ENCODE assay signal across 33 cellular contexts in the genomic region with DNA sequence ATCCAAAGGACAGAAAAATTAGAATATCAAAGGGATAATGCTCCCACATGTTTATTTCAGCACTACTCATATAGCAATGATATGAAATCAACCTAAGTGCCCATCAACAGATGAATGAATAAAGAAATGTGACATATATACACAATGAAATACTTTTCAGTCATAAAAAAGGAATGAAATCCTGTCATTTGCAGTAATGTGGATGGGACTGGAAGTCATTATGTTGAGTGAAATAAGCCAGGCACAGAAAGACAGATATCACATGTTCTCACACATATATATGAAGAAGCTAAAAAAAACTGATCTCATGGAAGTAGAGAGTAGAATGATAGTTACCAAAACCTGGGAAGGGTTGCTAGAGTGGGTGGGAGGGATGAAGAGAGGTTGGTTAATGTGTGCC.
DNase-seq lines count a peak whose midpoint lies in the region; ATAC-seq and TF ChIP-seq lines count a peak whose summit lies in the region.
"Had no signal": no experiment of that assay in that cellular context is flagged by ENCODE, and none has a peak within 500 bp of the region (broad histone marks: within the 10 kb centered on the region; RNA-seq: fewer than 3 reads in every experiment).

No MANE protein-coding gene starts in this region.

- H2AFZ ChIP-seq in SK-N-SH (ENCODE audit: low read depth), result no peak overlapping the region
- H2AFZ ChIP-seq in neural cell (ENCODE audit: low read depth, low read length), result no peak overlapping the region
- no peak overlapping the region for H2AFZ ChIP-seq in MM.1S (ENCODE audit: low read length)

- H3K4me2 ChIP-seq in SK-N-SH, result no peak overlapping the region
- H3K4me2 ChIP-seq in neural cell (ENCODE audit: low read length), result no peak overlapping the region
- H3K4me2 ChIP-seq in MM.1S (ENCODE audit: low read depth, low read length), result no peak overlapping the region
- H3K4me2 ChIP-seq: A549 had no signal

- H3K9me3 Mint-ChIP-seq in glutamatergic neuron (ENCODE audit: unreplicated experiment), result no peaks in the 10 kb centered on the region

- H3K27me3 Mint-ChIP-seq in glutamatergic neuron (ENCODE audit: unreplicated experiment), result no peaks in the 10 kb centered on the region
- H3K27me3 Mint-ChIP-seq: B cell; CD4-positive, alpha-beta memory T cell; CD4-positive, alpha-beta T cell; CD8-positive, alpha-beta memory T cell had no signal

- no peaks in the 10 kb centered on the region for H3K4me1 ChIP-seq in SK-N-SH (ENCODE audit: control insufficient read depth in 1 of 2, insufficient read depth in 2 of 2, low read depth in 1 of 2, low read length in 1 of 2)
- H3K4me1 ChIP-seq in MM.1S (ENCODE audit: low read length), result no peaks in the 10 kb centered on the region
- H3K4me1 ChIP-seq in ascending aorta, result no peaks in the 10 kb centered on the region
- H3K4me1 ChIP-seq: A549, BE2C, Caco-2 had no signal

- TF ChIP-seq EP300 in SK-N-SH (IDR thresholded peaks at IDR 0.05; ENCODE audit: borderline replicate concordance in 1 of 2, low read depth in 1 of 2, low read length in 1 of 2) (no peak), neural cell (conservative IDR thresholded peaks at IDR 0.05; ENCODE audit: poor library complexity, severe bottlenecking) (peak; percentile 72)

- CTCF ChIA-PET in SK-N-SH (lab: Yijun Ruan, JAX), result no interaction called here

- ATAC-seq in SK-N-SH treated with all-trans-retinoic acid at 6 μM for 48 hours, result peak; percentile 49
- ATAC-seq: A549; CD8-positive, alpha-beta T cell had no signal

- H4K20me1 ChIP-seq in SK-N-SH (ENCODE audit: insufficient read depth) (no peaks in the 10 kb centered on the region), neural cell (ENCODE audit: insufficient read depth) (no peaks in the 10 kb centered on the region), MM.1S (ENCODE audit: insufficient read depth, low read length) (no peaks in the 10 kb centered on the region)
- H4K20me1 ChIP-seq: BLaER1; BLaER1 treated with 17β-estradiol and CSF1 and Interleukin-3, amounts not matched to agents 10 nM and 100 nM had no signal

- DNase-seq in SK-N-SH, result no peak
- no peak for DNase-seq in MM.1S
- no peak for DNase-seq in ascending aorta (ENCODE audit: low spot score in 2 of 2)
- no peak for DNase-seq in glutamatergic neuron
- DNase-seq: 8988T; ACHN; AML-193; BE2C; C1 segment of cervical spinal cord; Caco-2; Calu3; CD4-positive, alpha-beta memory T cell; CD4-positive, alpha-beta T cell; CD4-positive, CD25-positive, alpha-beta regulatory T cell; CD8-positive, alpha-beta memory T cell; CD8-positive, alpha-beta T cell; COR-L47; DMS 273 treated with DMSO at 0.1 percent for 48 hours; DMS153; DMS53; DMS79; DMS79 treated with DMSO at 0.1 percent for 48 hours; DND-41; EL had no signal

- no peaks in the 10 kb centered on the region for H3K4me1 Mint-ChIP-seq in glutamatergic neuron (ENCODE audit: low read depth, unreplicated experiment)
- H3K4me1 Mint-ChIP-seq: B cell; CD14-positive monocyte; CD4-positive, CD25-positive, alpha-beta regulatory T cell; CD8-positive, alpha-beta memory T cell had no signal

- H3K79me2 ChIP-seq in SK-N-SH (ENCODE audit: insufficient read depth) (no peaks in the 10 kb centered on the region), neural cell (replicated peaks; ENCODE audit: insufficient read depth, low read length) (no peaks in the 10 kb centered on the region), MM.1S (ENCODE audit: low read length) (no peaks in the 10 kb centered on the region)

- no peaks in the 10 kb centered on the region for H3K36me3 ChIP-seq in SK-N-SH (replicated peaks in 1 of 2; ENCODE audit: control insufficient read depth in 1 of 2, insufficient read depth in 2 of 2, low read length in 1 of 2)
- H3K36me3 ChIP-seq in neural cell (ENCODE audit: insufficient read depth, low read length), result no peaks in the 10 kb centered on the region
- no peaks in the 10 kb centered on the region for H3K36me3 ChIP-seq in MM.1S (replicated peaks; ENCODE audit: insufficient read depth, low read length)
- no peaks in the 10 kb centered on the region for H3K36me3 ChIP-seq in ascending aorta
- H3K36me3 ChIP-seq: BE2C; BLaER1; BLaER1 treated with 17β-estradiol and CSF1 and Interleukin-3, amounts not matched to agents 10 nM and 100 nM had no signal

- no peaks in the 10 kb centered on the region for H3K9me2 ChIP-seq in SK-N-SH
- no peaks in the 10 kb centered on the region for H3K9me2 ChIP-seq in neural cell (ENCODE audit: insufficient read depth, low read length)
- no peaks in the 10 kb centered on the region for H3K9me2 ChIP-seq in MM.1S (replicated peaks; ENCODE audit: insufficient read depth, low read length)

- POLR2A ChIA-PET in SK-N-SH (lab: Yijun Ruan, JAX), result no interaction called here

- H3K4me3 ChIP-seq in SK-N-SH (ENCODE audit: low read depth in 2 of 2, low read length in 1 of 2) (no peak overlapping the region), neural cell (ENCODE audit: low read length) (no peak overlapping the region), MM.1S (ENCODE audit: low read length) (no peak overlapping the region), ascending aorta (no peak overlapping the region)
- H3K4me3 ChIP-seq: A549; BLaER1; BLaER1 treated with 17β-estradiol and CSF1 and Interleukin-3, amounts not matched to agents 10 nM and 100 nM had no signal

- no peak overlapping the region for H3K27ac Mint-ChIP-seq in glutamatergic neuron (ENCODE audit: unreplicated experiment)
- H3K27ac Mint-ChIP-seq: B cell; CD14-positive monocyte; CD4-positive, alpha-beta memory T cell; CD4-positive, alpha-beta T cell; CD4-positive, CD25-positive, alpha-beta regulatory T cell; CD8-positive, alpha-beta memory T cell; CD8-positive, alpha-beta T cell had no signal

- no peaks in the 10 kb centered on the region for H3K36me3 Mint-ChIP-seq in glutamatergic neuron (ENCODE audit: unreplicated experiment)
- H3K36me3 Mint-ChIP-seq: CD14-positive monocyte; CD4-positive, alpha-beta memory T cell; CD4-positive, CD25-positive, alpha-beta regulatory T cell; CD8-positive, alpha-beta memory T cell; CD8-positive, alpha-beta T cell had no signal

- H3K9me3 ChIP-seq in SK-N-SH (no peaks in the 10 kb centered on the region), neural cell (ENCODE audit: low read length) (no peaks in the 10 kb centered on the region), MM.1S (replicated peaks; ENCODE audit: insufficient read depth, low read length) (no peaks in the 10 kb centered on the region), ascending aorta (peaks cover 3 to 11% of the 10 kb centered on the region in 2 donors)
- H3K9me3 ChIP-seq: A549, BE2C, BLaER1, Caco-2 had no signal

- H3K27ac ChIP-seq in SK-N-SH (ENCODE audit: low read depth in 2 of 2, low read length in 1 of 2) (no peak overlapping the region), neural cell (ENCODE audit: low read length) (no peak overlapping the region), MM.1S (ENCODE audit: low read length) (no peak overlapping the region), ascending aorta (no peak overlapping the region)
- H3K27ac ChIP-seq: 22Rv1; A549; BLaER1; BLaER1 treated with 17β-estradiol and CSF1 and Interleukin-3, amounts not matched to agents 10 nM and 100 nM; C4-2B had no signal

- H3K4me3 Mint-ChIP-seq in glutamatergic neuron (ENCODE audit: unreplicated experiment), result no peak overlapping the region
- H3K4me3 Mint-ChIP-seq: B cell; CD14-positive monocyte; CD4-positive, alpha-beta memory T cell; CD4-positive, alpha-beta T cell; CD4-positive, CD25-positive, alpha-beta regulatory T cell; CD8-positive, alpha-beta memory T cell; CD8-positive, alpha-beta T cell had no signal

- H3F3A ChIP-seq in SK-N-SH (replicated peaks; ENCODE audit: insufficient read depth) (no peaks in the 10 kb centered on the region), neural cell (ENCODE audit: insufficient read depth, low read length, poor library complexity, severe bottlenecking) (no peaks in the 10 kb centered on the region), MM.1S (ENCODE audit: insufficient read depth, low read length) (no peaks in the 10 kb centered on the region)

- no peaks in the 10 kb centered on the region for H3K27me3 ChIP-seq in SK-N-SH (ENCODE audit: insufficient read depth)
- H3K27me3 ChIP-seq in neural cell (ENCODE audit: insufficient read depth, low read depth, low read length), result no peaks in the 10 kb centered on the region
- H3K27me3 ChIP-seq in MM.1S (replicated peaks; ENCODE audit: insufficient read depth, low read length), result no peaks in the 10 kb centered on the region
- H3K27me3 ChIP-seq in ascending aorta, result no peaks in the 10 kb centered on the region
- H3K27me3 ChIP-seq: BE2C; BLaER1; BLaER1 treated with 17β-estradiol and CSF1 and Interleukin-3, amounts not matched to agents 10 nM and 100 nM had no signal

- TF ChIP-seq CTCF in SK-N-SH (IDR thresholded peaks at IDR 0.05) (no peak), neural cell (IDR thresholded peaks at IDR 0.05; ENCODE audit: poor library complexity, severe bottlenecking) (no peak), MM.1S (IDR thresholded peaks at IDR 0.05; ENCODE audit: low read length) (no peak), ascending aorta (IDR thresholded peaks at IDR 0.05) (no peak), glutamatergic neuron (IDR thresholded peaks at IDR 0.05; ENCODE audit: partially characterized antibody, unreplicated experiment) (no peak)

- TF ChIP-seq RAD21 in SK-N-SH (IDR thresholded peaks at IDR 0.05; ENCODE audit: low read length) (no peak), neural cell (conservative IDR thresholded peaks at IDR 0.05) (no peak)

- intact Hi-C loops in ascending aorta (cut with DNase I), result no loop called here

- H3K9ac ChIP-seq in SK-N-SH (no peak overlapping the region), neural cell (ENCODE audit: low read length) (no peak overlapping the region), MM.1S (ENCODE audit: low read length) (no peak overlapping the region)
- H3K9ac ChIP-seq: BLaER1; BLaER1 treated with 17β-estradiol and CSF1 and Interleukin-3, amounts not matched to agents 10 nM and 100 nM had no signal

TF ChIP-seq in SK-N-SH, 30 proteins besides CTCF, POLR2A, EP300 and RAD21 (continues in another document):
- peak; percentile 59 for TF ChIP-seq TCF12 (IDR thresholded peaks at IDR 0.05)

TF ChIP-seq in SK-N-SH treated with all-trans-retinoic acid at 6 μM for 48 hours, 23 proteins besides CTCF, POLR2A, EP300 and RAD21 (continues in another document):
- TF ChIP-seq ZFP3 (CRISPR knock-in tag; IDR thresholded peaks at IDR 0.05) (no peak), ARNTL (CRISPR knock-in tag; IDR thresholded peaks at IDR 0.05; ENCODE audit: borderline replicate concordance, low read depth) (no peak), ZNF70 (CRISPR knock-in tag; IDR thresholded peaks at IDR 0.05) (no peak)

TF ChIP-seq in neural cell, 6 proteins besides CTCF, POLR2A, EP300 and RAD21 (continues in another document):
- TF ChIP-seq MXI1 (conservative IDR thresholded peaks at IDR 0.05; ENCODE audit: poor library complexity, severe bottlenecking) (no peak), TAF1 (IDR thresholded peaks at IDR 0.05; ENCODE audit: low read depth) (no peak)
